19 cellular contexts compared by ENCODE assay signal in the genomic region with DNA sequence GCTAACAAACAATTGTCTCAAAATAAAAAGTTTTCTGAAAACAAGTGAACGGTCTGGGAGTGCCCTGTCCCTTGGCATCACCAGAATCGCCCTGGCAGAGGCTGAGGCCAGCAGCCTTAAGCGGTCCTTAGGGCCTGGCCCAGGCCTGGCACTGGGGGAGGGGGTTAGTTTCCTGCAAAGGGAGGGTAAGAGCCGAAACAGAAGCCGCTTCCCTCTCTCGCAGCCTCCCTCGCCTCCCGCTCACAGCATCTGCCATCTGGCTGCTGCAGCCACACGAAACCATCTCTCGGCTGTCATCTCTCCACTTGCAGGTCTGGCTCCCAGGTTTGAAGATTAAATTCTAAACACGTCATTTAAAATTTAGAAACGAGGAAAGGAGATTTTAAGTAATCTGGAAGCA. TPM values are rescaled to one million over a fixed set of nuclear protein-coding genes. Genes with fewer than 3 reads are reported as not detected.
DNase-seq lines count a peak whose midpoint lies in the region; ATAC-seq and TF ChIP-seq lines count a peak whose summit lies in the region.
"Had no signal": no experiment of that assay in that cellular context is flagged by ENCODE, and none has a peak within 500 bp of the region (broad histone marks: within the 10 kb centered on the region; RNA-seq: fewer than 3 reads in every experiment).

No MANE protein-coding gene starts in this region.

- peaks cover 95% of the 10 kb centered on the region for H3K4me1 Mint-ChIP-seq in brain
- H3K4me1 Mint-ChIP-seq in natural killer cell treated with Interleukin-12 subunit alpha and Interleukin-12 subunit beta and Interleukin-15 and Interleukin-18, amount 100 ng/mL, for 72 hours (ENCODE audit: low read depth in 2 of 2), result peaks cover 15 to 20% of the 10 kb centered on the region in 2 donors

- DNase-seq in NCI-H2029 (lab: John Stamatoyannopoulos, UW) (peak; percentile 9), NCI-H2029 treated with DMSO at 0.1 percent for 48 hours (lab: John Stamatoyannopoulos, UW) (no peak), NCI-H2171 treated with DMSO at 0.1 percent for 48 hours (lab: John Stamatoyannopoulos, UW) (peak; percentile 92), posterior cingulate gyrus (peak in 8 of 10 donors; percentile 26 to 93 (median 60)), SIG-M5 (lab: John Stamatoyannopoulos, UW) (no peak)
- DNase-seq in natural killer cell treated with Interleukin-12 subunit alpha and Interleukin-12 subunit beta and Interleukin-15 and Interleukin-18, amount 100 ng/mL, for 72 hours (ENCODE audit: low spot score), result no peak
- DNase-seq: activated naive CD4-positive, alpha-beta T cell treated with Interleukin-2 at 50 U/mL for 16 hours; body of pancreas; CD8-positive, alpha-beta memory T cell; effector CD8-positive, alpha-beta T cell; NCI-H1436; sigmoid colon; SJCRH30; stimulated activated CD4-positive, alpha-beta T cell treated with anti-CD3 and anti-CD28 coated beads, Interleukin-4, amount 100 ng/mL, for 1 hour had no signal

- H3K4me3 Mint-ChIP-seq in brain, result peak overlapping the region in 3 of 5 experiments; percentile 8 to 55 (median 16)
- H3K4me3 Mint-ChIP-seq in natural killer cell treated with Interleukin-12 subunit alpha and Interleukin-12 subunit beta and Interleukin-15 and Interleukin-18, amount 100 ng/mL, for 72 hours, result no peak overlapping the region
- H3K4me3 Mint-ChIP-seq: CD8-positive, alpha-beta memory T cell had no signal

- H3K27me3 Mint-ChIP-seq in brain, result no peaks in the 10 kb centered on the region
- peaks cover 29 to 33% of the 10 kb centered on the region in 2 donors for H3K27me3 Mint-ChIP-seq in natural killer cell treated with Interleukin-12 subunit alpha and Interleukin-12 subunit beta and Interleukin-15 and Interleukin-18, amount 100 ng/mL, for 72 hours

- peaks cover 7% of the 10 kb centered on the region for H3K36me3 Mint-ChIP-seq in brain
- no peaks in the 10 kb centered on the region for H3K36me3 Mint-ChIP-seq in natural killer cell treated with Interleukin-12 subunit alpha and Interleukin-12 subunit beta and Interleukin-15 and Interleukin-18, amount 100 ng/mL, for 72 hours
- H3K36me3 Mint-ChIP-seq: CD8-positive, alpha-beta memory T cell had no signal

- intact Hi-C loops in posterior cingulate gyrus (cut with DNase I), result no loop called here

- no peak for TF ChIP-seq CTCF in brain (conservative IDR thresholded peaks at IDR 0.05)

- peaks cover 0 to 4% (median 0%) of the 10 kb centered on the region in 5 experiments for H3K9me3 Mint-ChIP-seq in brain
- no peaks in the 10 kb centered on the region for H3K9me3 Mint-ChIP-seq in natural killer cell treated with Interleukin-12 subunit alpha and Interleukin-12 subunit beta and Interleukin-15 and Interleukin-18, amount 100 ng/mL, for 72 hours
- H3K9me3 Mint-ChIP-seq: CD8-positive, alpha-beta memory T cell had no signal

- ATAC-seq in HG03045 (IDR thresholded peaks at IDR 0.05; ENCODE audit: unreplicated experiment), result no peak
- no peak for ATAC-seq in natural killer cell treated with Interleukin-12 subunit alpha and Interleukin-12 subunit beta and Interleukin-15 and Interleukin-18, amount 100 ng/mL, for 72 hours
- ATAC-seq: body of pancreas, HepG2 had no signal

- peak overlapping the region in 3 of 5 experiments; percentile 5 to 72 (median 66) for H3K27ac Mint-ChIP-seq in brain
- no peak overlapping the region for H3K27ac Mint-ChIP-seq in natural killer cell treated with Interleukin-12 subunit alpha and Interleukin-12 subunit beta and Interleukin-15 and Interleukin-18, amount 100 ng/mL, for 72 hours
- H3K27ac Mint-ChIP-seq: CD8-positive, alpha-beta memory T cell had no signal

RNA-seq across cellular contexts. Expression of a gene that starts 31.5 kb away (rescaled TPM):
- polyA plus RNA-seq in brain (ENCODE audit: insufficient read depth, low read depth, low replicate concordance), result 43.8 TPM
- total RNA-seq in natural killer cell treated with Interleukin-12 subunit alpha and Interleukin-12 subunit beta and Interleukin-15 and Interleukin-18, amount 100 ng/mL, for 72 hours, result under 1 TPM in 1 of 2 donors, not detected in 1; 0.08 TPM
- total RNA-seq: HepG2 had no signal
- polyA plus RNA-seq: HepG2 had no signal

RNA-seq across cellular contexts. Expression of a gene that starts 58.1 kb away (rescaled TPM):
- polyA plus RNA-seq in brain (ENCODE audit: insufficient read depth, low read depth, low replicate concordance), result not detected
- 1 to 10 TPM; 4.8 to 4.9 TPM for total RNA-seq in natural killer cell treated with Interleukin-12 subunit alpha and Interleukin-12 subunit beta and Interleukin-15 and Interleukin-18, amount 100 ng/mL, for 72 hours
- total RNA-seq: HepG2, lung microvascular endothelial cell, urinary bladder had no signal
- polyA plus RNA-seq: HepG2 had no signal

Comparison
In these comparisons a context has a peak if more than half of its experiments do, and no peak if none do; other contexts are left out.
1. DNase-seq: peak in NCI-H2029 (single experiment), NCI-H2171 treated with DMSO at 0.1 percent for 48 hours (single experiment) and posterior cingulate gyrus (8 of 10); none in NCI-H2029 treated with DMSO at 0.1 percent for 48 hours (single experiment), natural killer cell treated with Interleukin-12 subunit alpha and Interleukin-12 subunit beta and Interleukin-15 and Interleukin-18, amount 100 ng/mL, for 72 hours (single experiment) and SIG-M5 (single experiment).
2. H3K27ac Mint-ChIP-seq: peak in brain (3 of 5); none in natural killer cell treated with Interleukin-12 subunit alpha and Interleukin-12 subunit beta and Interleukin-15 and Interleukin-18, amount 100 ng/mL, for 72 hours (0 of 2).